16 cellular contexts compared by ENCODE assay signal in genomic region chr10:8278099-8278498, GRCh38.
"Had no signal": no experiment of that assay in that cellular context is flagged by ENCODE, and none has a peak within 500 bp of the region (broad histone marks: within the 10 kb centered on the region; RNA-seq: fewer than 3 reads in every experiment).

No MANE protein-coding gene starts in this region.

- H3K27ac ChIP-seq: adrenal gland, coronary artery, heart left ventricle, left lung, neutrophil, upper lobe of left lung, WERI-Rb-1 had no signal

- H3K4me3 ChIP-seq: adrenal gland, coronary artery, heart left ventricle, left lung, mucosa of descending colon, upper lobe of left lung had no signal

- H3K27ac Mint-ChIP-seq: naive thymus-derived CD8-positive, alpha-beta T cell; stimulated activated naive B cell treated with anti-CD40 and anti-IgM and Interleukin-4, amounts not matched to agents 10 μg/mL and 1 μg/mL and 100 μg/mL, for 72 hours; T-cell had no signal

- H3K27me3 Mint-ChIP-seq: T-cell had no signal

- H3K9me3 ChIP-seq: adrenal gland, heart left ventricle, left lung, mucosa of descending colon, neutrophil, upper lobe of left lung had no signal

- H3K36me3 ChIP-seq: adrenal gland, heart left ventricle, left lung, neutrophil, upper lobe of left lung, WERI-Rb-1 had no signal

- H3K27me3 ChIP-seq: adrenal gland, left lung, upper lobe of left lung had no signal

- H3K4me1 ChIP-seq: adrenal gland, heart left ventricle, left lung had no signal

- DNase-seq: activated naive CD4-positive, alpha-beta T cell treated with Interleukin-2 at 50 U/mL for 16 hours; adrenal gland; caudate nucleus; effector CD8-positive, alpha-beta T cell; heart left ventricle; islet precursor cell; left lung; mucosa of descending colon; naive thymus-derived CD8-positive, alpha-beta T cell; retina; stimulated activated naive B cell treated with anti-CD40 and anti-IgM and Interleukin-4, amounts not matched to agents 10 μg/mL and 1 μg/mL and 100 μg/mL, for 72 hours; T-cell; upper lobe of left lung; WERI-Rb-1 had no signal

- H3K4me3 Mint-ChIP-seq: naive thymus-derived CD8-positive, alpha-beta T cell; stimulated activated naive B cell treated with anti-CD40 and anti-IgM and Interleukin-4, amounts not matched to agents 10 μg/mL and 1 μg/mL and 100 μg/mL, for 72 hours; T-cell had no signal

- H3K4me1 Mint-ChIP-seq: stimulated activated naive B cell treated with anti-CD40 and anti-IgM and Interleukin-4, amounts not matched to agents 10 μg/mL and 1 μg/mL and 100 μg/mL, for 72 hours had no signal

- H3K36me3 Mint-ChIP-seq: naive thymus-derived CD8-positive, alpha-beta T cell; stimulated activated naive B cell treated with anti-CD40 and anti-IgM and Interleukin-4, amounts not matched to agents 10 μg/mL and 1 μg/mL and 100 μg/mL, for 72 hours; T-cell had no signal
